In the genomic region with DNA sequence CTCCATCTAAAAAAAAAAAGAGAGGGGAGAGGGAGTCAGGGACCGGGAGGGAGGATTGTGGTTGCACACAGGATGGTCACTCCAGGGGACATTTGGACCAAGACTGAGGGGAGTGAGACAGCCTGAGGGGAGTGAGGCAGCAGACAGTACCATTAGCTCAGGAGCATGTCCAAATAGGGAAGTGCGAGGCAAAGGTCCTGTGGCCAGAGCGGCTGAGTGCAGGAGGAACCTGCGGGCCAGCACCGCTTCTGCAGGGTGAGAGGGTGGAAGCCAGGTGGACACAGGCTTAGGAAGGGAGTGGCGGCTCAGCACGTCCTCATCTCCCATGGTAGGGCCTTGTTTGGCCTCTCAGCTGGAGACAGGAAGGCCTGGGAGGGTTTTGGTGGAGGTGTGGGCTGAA, we compare ENCODE assay signal across 22 cellular contexts. TPM values are rescaled to one million over a fixed set of nuclear protein-coding genes. Genes with fewer than 3 reads are reported as not detected.
A peak's percentile ranks its signal among the peaks of the same experiment; 100 is the strongest.
DNase-seq lines count a peak whose midpoint lies in the region; ATAC-seq, FAIRE-seq and TF ChIP-seq lines count a peak whose summit lies in the region.
"Had no signal": no experiment of that assay in that cellular context is flagged by ENCODE, and none has a peak within 500 bp of the region (broad histone marks: within the 10 kb centered on the region; RNA-seq: fewer than 3 reads in every experiment).

No MANE protein-coding gene starts in this region.

- no peak for FAIRE-seq in H1 (lab: Jason Lieb, UNC)
- FAIRE-seq: RCC 7860 had no signal

- H3K9ac ChIP-seq in NT2/D1 (ENCODE audit: insufficient read length, low read depth), result peak overlapping the region; percentile 10
- no peak overlapping the region for H3K9ac ChIP-seq in H1 (replicated peaks in 1 of 4; ENCODE audit: extremely low read depth in 1 of 4, low read depth in 3 of 4, low read length in 3 of 4)
- H3K9ac ChIP-seq in GM23248, result no peak overlapping the region
- H3K9ac ChIP-seq: BLaER1 had no signal

- H3K36me3 ChIP-seq in Caco-2 (ENCODE audit: control insufficient read depth, insufficient read depth, low read length), result no peaks in the 10 kb centered on the region; the same call in 1 of the 2 replicates
- H3K36me3 ChIP-seq in NT2/D1 (ENCODE audit: insufficient read depth, insufficient read length, low read length), result no peaks in the 10 kb centered on the region
- no peaks in the 10 kb centered on the region for H3K36me3 ChIP-seq in H1 (ENCODE audit: control insufficient read depth in 2 of 4, insufficient read depth in 4 of 4, low read length in 3 of 4)
- H3K36me3 ChIP-seq in spleen, result peaks cover 0 to 3% (median 0%) of the 10 kb centered on the region in 6 donors
- no peaks in the 10 kb centered on the region for H3K36me3 ChIP-seq in GM23248 (ENCODE audit: low read depth)
- H3K36me3 ChIP-seq: HAP-1 had no signal

- H3K4me2 ChIP-seq in H1 (ENCODE audit: insufficient read depth in 1 of 2, low read depth in 2 of 2, low read length in 2 of 2), result no peak overlapping the region
- no peak overlapping the region for H3K4me2 ChIP-seq in GM23248 (ENCODE audit: unreplicated experiment)
- H3K4me2 ChIP-seq: BLaER1 had no signal

- H3K27me3 ChIP-seq in Caco-2 (replicated peaks; ENCODE audit: control insufficient read depth, insufficient read depth, low read length) (no peaks in the 10 kb centered on the region), NT2/D1 (ENCODE audit: insufficient read depth, insufficient read length) (no peaks in the 10 kb centered on the region), H1 (replicated peaks in 1 of 4; ENCODE audit: control insufficient read depth in 3 of 4, extremely low read depth in 1 of 4, insufficient read depth in 3 of 4, low read length in 3 of 4) (no peaks in the 10 kb centered on the region), spleen (replicated peaks in 1 of 7) (no peaks in the 10 kb centered on the region), GM23248 (replicated peaks; ENCODE audit: insufficient read depth) (no peaks in the 10 kb centered on the region)
- H3K27me3 ChIP-seq: BLaER1, SJSA1 had no signal

- H3K4ac ChIP-seq in H1 (replicated peaks; ENCODE audit: insufficient read length, low read depth, low read length), result no peak overlapping the region

- POLR2A ChIA-PET in Caco-2 (lab: Charles Lee), result no interaction called here
- POLR2A ChIA-PET in H1 (lab: Charles Lee; ENCODE audit: partially characterized antibody), result interaction anchor here (2.1 to 5.7 kb wide), 2 partner anchors 13 to 49 kb away, joined by 10 to 24 read pairs; partner anchors contain the start of gene PFKFB3

- no peaks in the 10 kb centered on the region for H3K9me3 Mint-ChIP-seq in Caco-2 (ENCODE audit: unreplicated experiment)
- H3K9me3 Mint-ChIP-seq: CD8-positive, alpha-beta memory T cell had no signal

- TF ChIP-seq RAD21 in H1 (IDR thresholded peaks at IDR 0.05 in 1 of 2, conservative IDR thresholded peaks at IDR 0.05 in 1 of 2; ENCODE audit: low read depth in 2 of 2, low read length in 2 of 2), result no peak

- H2BK120ac ChIP-seq in H1 (replicated peaks; ENCODE audit: low read depth, low read length), result no peak overlapping the region

- H3K14ac ChIP-seq in H1 (ENCODE audit: insufficient read length), result no peak overlapping the region

- BruUV-seq in Caco-2 (replicated peaks; lab: Mats Ljungman, UMichigan), result no TSS peak

- peaks cover 0 to 10% of the 10 kb centered on the region in 2 experiments; a peak in 1 of 4 replicates for H3K79me2 ChIP-seq in H1 (ENCODE audit: control insufficient read depth in 1 of 2, insufficient read depth in 2 of 2, low read length in 2 of 2)
- H3K79me2 ChIP-seq in GM23248 (ENCODE audit: insufficient read depth), result no peaks in the 10 kb centered on the region

- intact Hi-C loops in Caco-2 (cut with micrococcal nuclease; ENCODE audit: unreplicated experiment) (no loop called here), spleen (cut with DNase I; ENCODE audit: low total_unique reads) (loop anchor here (5.0 kb wide), 1 partner anchor 47 kb away; no protein-coding TSS in a partner anchor)

- H2AK5ac ChIP-seq in H1 (ENCODE audit: low read depth, low read length), result no peak overlapping the region

- H3K4me1 ChIP-seq in Caco-2 (no peaks in the 10 kb centered on the region), NT2/D1 (ENCODE audit: insufficient read depth, insufficient read length) (peaks cover 9% of the 10 kb centered on the region), H1 (replicated peaks in 1 of 4; ENCODE audit: control insufficient read depth in 3 of 4, insufficient read depth in 4 of 4, low read length in 3 of 4) (peaks cover 0 to 5% (median 4%) of the 10 kb centered on the region in 4 experiments; a peak in 5 of 7 replicates), spleen (peaks cover 14 to 59% (median 38%) of the 10 kb centered on the region in 6 donors), GM23248 (ENCODE audit: insufficient read depth) (peaks cover 7% of the 10 kb centered on the region; the same call in 1 of the 2 replicates)

- H4K91ac ChIP-seq in H1 (replicated peaks; ENCODE audit: insufficient read length, low read length), result peak overlapping the region; percentile 30

- in situ Hi-C loops in GM23248 (cut with MboI), result no loop called here

- TF ChIP-seq POLR2A in H1 (IDR thresholded peaks at IDR 0.05; ENCODE audit: control extremely low read depth in 1 of 2, low read depth in 2 of 2, low read length in 2 of 2) (no peak), spleen (IDR thresholded peaks at IDR 0.05) (no peak)

- no peak overlapping the region for H4K8ac ChIP-seq in H1 (ENCODE audit: extremely low read depth, insufficient read depth, low read length)

- peaks cover 8% of the 10 kb centered on the region for H3F3A ChIP-seq in GM23248 (ENCODE audit: insufficient read depth)

- H3K23me2 ChIP-seq in H1 (ENCODE audit: low read depth, low read length), result no peaks in the 10 kb centered on the region; the same call in 1 of the 2 replicates

- no peak overlapping the region for H3K18ac ChIP-seq in H1 (ENCODE audit: extremely low read depth, low read length)

- WGBS in H1 (ENCODE audit: extremely low coverage in 1 of 2, insufficient coverage in 1 of 2, insufficient read length in 1 of 2, insufficient replicate concordance in 2 of 2, low coverage in 1 of 2, low lambda C conversion rate in 2 of 2, missing lambda C conversion rate in 1 of 2), 2 experiments, result 83% methylated on average over 7 of the region's 7 CpGs; no CpG with 5 or more reads in 1 of the 2 experiments
- WGBS in spleen, 5 donors, result 61 to 88% (median 79%) methylated on average over 7 of the region's 7 CpGs
- 88 to 92% methylated on average over 7 of the region's 7 CpGs for WGBS in GM23248 (ENCODE audit: low coverage in 1 of 2, low lambda C conversion rate in 2 of 2, missing lambda C conversion rate in 2 of 2), 2 experiments

- DNase-seq in Caco-2, result no peak
- no peak for DNase-seq in NT2/D1 (ENCODE audit: low read depth, low spot score)
- no peak for DNase-seq in H1 (ENCODE audit: low read depth in 1 of 2, low spot score in 2 of 2)
- peak; percentile 92 for DNase-seq in spleen
- no peak for DNase-seq in GM23248
- DNase-seq in cortex of kidney (lab: John Stamatoyannopoulos, UW), result no peak
- DNase-seq: DMS53, GDM1, Kasumi-1, NCI-H1694, NCI-H2081, NCI-H2171, NCI-H345, NCI-H526, OCI-M1 had no signal

- TF ChIP-seq CTCF in Caco-2 (IDR thresholded peaks at IDR 0.05; ENCODE audit: insufficient read depth in 1 of 2, low read depth in 1 of 2, low read length in 1 of 2, severe bottlenecking in 1 of 2, unreplicated experiment in 1 of 2) (no peak), H1 (IDR thresholded peaks at IDR 0.05; ENCODE audit: control extremely low read depth in 1 of 3, insufficient read depth in 1 of 3, low read depth in 1 of 3, low read length in 3 of 3) (no peak), spleen (IDR thresholded peaks at IDR 0.05 in 8 of 11, conservative IDR thresholded peaks at IDR 0.05 in 3 of 11) (no peak)

- no peak overlapping the region for H3K23ac ChIP-seq in H1 (ENCODE audit: insufficient read length)

- H2BK5ac ChIP-seq in H1 (ENCODE audit: low read depth, low read length), result no peak overlapping the region

- H3K27me3 Mint-ChIP-seq in Caco-2 (ENCODE audit: insufficient read depth, unreplicated experiment), result no peaks in the 10 kb centered on the region
- H3K27me3 Mint-ChIP-seq: CD8-positive, alpha-beta memory T cell had no signal

- no peak overlapping the region for H3K4me3 Mint-ChIP-seq in Caco-2 (ENCODE audit: unreplicated experiment)
- H3K4me3 Mint-ChIP-seq: CD8-positive, alpha-beta memory T cell had no signal

- no peak overlapping the region for H2BK12ac ChIP-seq in H1 (ENCODE audit: low read depth, low read length)

- peaks cover 16% of the 10 kb centered on the region for H3K36me3 Mint-ChIP-seq in Caco-2 (ENCODE audit: insufficient read depth, unreplicated experiment)

- no peaks in the 10 kb centered on the region for H3K9me3 ChIP-seq in Caco-2
- no peaks in the 10 kb centered on the region for H3K9me3 ChIP-seq in NT2/D1 (ENCODE audit: insufficient read depth, low read length)
- no peaks in the 10 kb centered on the region for H3K9me3 ChIP-seq in H1 (ENCODE audit: insufficient read depth in 2 of 2, low read depth in 1 of 2, low read length in 1 of 2)
- no peaks in the 10 kb centered on the region for H3K9me3 ChIP-seq in spleen
- H3K9me3 ChIP-seq in GM23248 (ENCODE audit: low read depth), result no peaks in the 10 kb centered on the region
- H3K9me3 ChIP-seq: HAP-1, SJSA1 had no signal

- H3K4me3 ChIP-seq in Caco-2 (ENCODE audit: low read depth, low read length), result no peak overlapping the region
- H3K4me3 ChIP-seq in NT2/D1 (ENCODE audit: insufficient read length, low read depth), result no peak overlapping the region
- no peak overlapping the region for H3K4me3 ChIP-seq in H1 (ENCODE audit: extremely low read depth in 1 of 4, insufficient read depth in 2 of 4, low read depth in 3 of 4, low read length in 4 of 4)
- no peak overlapping the region for H3K4me3 ChIP-seq in spleen
- no peak overlapping the region for H3K4me3 ChIP-seq in GM23248
- H3K4me3 ChIP-seq: BLaER1, HAP-1, SJSA1 had no signal

- H3K4me1 Mint-ChIP-seq in Caco-2 (ENCODE audit: low read depth, unreplicated experiment), result no peaks in the 10 kb centered on the region

- no peak overlapping the region for H2BK15ac ChIP-seq in H1 (ENCODE audit: low read length)

- H3K27ac ChIP-seq in H1 (ENCODE audit: low read depth, low read length), result no peak overlapping the region
- peak overlapping the region in 2 of 8 donors; percentile 45 to 97 for H3K27ac ChIP-seq in spleen
- no peak overlapping the region for H3K27ac ChIP-seq in GM23248
- H3K27ac ChIP-seq: BLaER1, SJSA1 had no signal

- peak overlapping the region; percentile 0 for H3K27ac Mint-ChIP-seq in Caco-2 (ENCODE audit: unreplicated experiment)

- CTCF ChIA-PET in Caco-2 (lab: Charles Lee), result no interaction called here
- CTCF ChIA-PET in H1 (lab: Charles Lee; ENCODE audit: partially characterized antibody), result interaction anchor here (0.6 to 7.4 kb wide), 11 partner anchors 8 to 251 kb away, joined by 3 to 51 read pairs (median 4); partner anchors contain the start of gene PFKFB3

- no peak overlapping the region for H2BK20ac ChIP-seq in H1 (ENCODE audit: low read length)

- H4K5ac ChIP-seq in H1 (ENCODE audit: insufficient read length, low read depth, low read length), result no peak overlapping the region

- H3K56ac ChIP-seq in H1 (replicated peaks; ENCODE audit: insufficient read length, low read depth, low read length), result no peak overlapping the region

- no peaks in the 10 kb centered on the region; the same call in 1 of the 2 replicates for H3K79me1 ChIP-seq in H1 (ENCODE audit: low read depth, low read length)

- H2AFZ ChIP-seq in H1 (ENCODE audit: low read length), result no peak overlapping the region
- no peak overlapping the region for H2AFZ ChIP-seq in GM23248

- ATAC-seq in HG03571 (IDR thresholded peaks at IDR 0.05; ENCODE audit: unreplicated experiment) (no peak), HG03280 (IDR thresholded peaks at IDR 0.05; ENCODE audit: unreplicated experiment) (no peak)

- H4K20me1 ChIP-seq in H1 (replicated peaks in 1 of 2; ENCODE audit: control insufficient read depth in 1 of 2, insufficient read depth in 2 of 2, low read length in 2 of 2) (peaks cover 2 to 4% of the 10 kb centered on the region in 2 experiments), GM23248 (ENCODE audit: insufficient read depth) (no peaks in the 10 kb centered on the region)

- TF ChIP-seq EP300 in H1 (IDR thresholded peaks at IDR 0.05; ENCODE audit: borderline replicate concordance in 1 of 2, low read depth in 2 of 2, low read length in 2 of 2), result no peak

- no peaks in the 10 kb centered on the region for H3K9me2 ChIP-seq in GM23248 (ENCODE audit: insufficient read depth)

RNA-seq across cellular contexts. Expression of gene PFKFB3, which starts 48.9 kb away (rescaled TPM):
- total RNA-seq in Caco-2 (2022), result 33.0 and 35.4 TPM in 2 replicates
- total RNA-seq in H1 (2021; fragmentation: NEBNext Ultra II Directional; extraction: Animal tissue kit (Norgen Biotek cat#: 25700)), result 27.3 and 32.0 TPM in 2 replicates
- polyA plus RNA-seq in H1 (2011; rRNA removed), result 15.6 and 27.5 TPM in 2 replicates
- polyA plus RNA-seq in H1 (2011; cell fraction: cytosol; rRNA removed), result 16.8 TPM
- 47.6 TPM for polyA plus RNA-seq in H1 (2011; cell fraction: nucleus; rRNA removed)
- 18.4 to 25.7 TPM (median 22.3 TPM) in 4 replicates for polyA plus RNA-seq in H1 (2012, experiment 1 of 2)
- 11.8 TPM for polyA plus RNA-seq in H1 (2012, experiment 2 of 2)
- 11.7 TPM for polyA plus RNA-seq in H1 (2013, experiment 1 of 2)
- 11.3 TPM for polyA plus RNA-seq in H1 (2013, experiment 2 of 2)
- 28.8 and 34.1 TPM in 2 replicates for polyA minus RNA-seq in H1 (2011; rRNA and poly(A)+ RNA removed)
- 15.3 TPM for polyA minus RNA-seq in H1 (2011; cell fraction: cytosol; rRNA and poly(A)+ RNA removed)
- polyA minus RNA-seq in H1 (2011; cell fraction: nucleus; rRNA and poly(A)+ RNA removed), result 55.3 TPM
- total RNA-seq in spleen, result 100 to 1,000 TPM in 5 of 7 donors, 10 to 100 TPM in 2; 74.2 to 227 (median 145) TPM
- 10 to 100 TPM in 1 of 3 donors, 1 to 10 TPM in 2; 6.3 to 20.9 (median 8.8) TPM for polyA plus RNA-seq in spleen
- total RNA-seq in GM23248 (2014; rRNA removed; shearing (Covaris generic)), result 14.5 and 23.6 TPM in 2 replicates
- 23.5 and 23.7 TPM in 2 replicates for polyA plus RNA-seq in GM23248 (2016; fragmentation: Nextera tagmentation; extraction: Ambion mirVana)
